In genomic region chr1:150487763-150488115, GRCh38 we compare ENCODE assay signal across 9 cellular contexts. TPM values are rescaled to one million over a fixed set of nuclear protein-coding genes. Genes with fewer than 3 reads are reported as not detected.
DNase-seq lines count a peak whose midpoint lies in the region.
"Had no signal": no experiment of that assay in that cellular context is flagged by ENCODE, and none has a peak within 500 bp of the region (broad histone marks: within the 10 kb centered on the region; RNA-seq: fewer than 3 reads in every experiment).

No MANE protein-coding gene starts in this region.

- H3K27me3 Mint-ChIP-seq in activated T-helper 2 cell treated with anti-CD3 and anti-CD28 coated beads, Interferon-gamma antibody, Interleukin-2, Interleukin-4, amounts not matched to agents 10 μg/mL and 5 μg/mL and 100 μg/mL, durations not matched to agents 14 hours and 24 hours and 36 hours (ENCODE audit: low read depth), result no peaks in the 10 kb centered on the region
- peaks cover 0 to 6% (median 2%) of the 10 kb centered on the region in 3 donors for H3K27me3 Mint-ChIP-seq in immature natural killer cell (ENCODE audit: low read depth in 3 of 3)

- H3K9me3 Mint-ChIP-seq in activated T-helper 2 cell treated with anti-CD3 and anti-CD28 coated beads, Interferon-gamma antibody, Interleukin-2, Interleukin-4, amounts not matched to agents 10 μg/mL and 5 μg/mL and 100 μg/mL, durations not matched to agents 14 hours and 24 hours and 36 hours, result no peaks in the 10 kb centered on the region
- H3K9me3 Mint-ChIP-seq in immature natural killer cell, result no peaks in the 10 kb centered on the region

- H3K36me3 Mint-ChIP-seq in activated T-helper 2 cell treated with anti-CD3 and anti-CD28 coated beads, Interferon-gamma antibody, Interleukin-2, Interleukin-4, amounts not matched to agents 10 μg/mL and 5 μg/mL and 100 μg/mL, durations not matched to agents 14 hours and 24 hours and 36 hours (ENCODE audit: low read depth), result peaks cover 33% of the 10 kb centered on the region
- peaks cover 5 to 22% (median 19%) of the 10 kb centered on the region in 3 donors for H3K36me3 Mint-ChIP-seq in immature natural killer cell

- H3K4me3 Mint-ChIP-seq in activated T-helper 2 cell treated with anti-CD3 and anti-CD28 coated beads, Interferon-gamma antibody, Interleukin-2, Interleukin-4, amounts not matched to agents 10 μg/mL and 5 μg/mL and 100 μg/mL, durations not matched to agents 14 hours and 24 hours and 36 hours (ENCODE audit: low read depth), result peak overlapping the region; percentile 98
- peak overlapping the region; percentile 94 to 99 (median 96) for H3K4me3 Mint-ChIP-seq in immature natural killer cell

- intact Hi-C loops in activated T-helper 2 cell treated with anti-CD3 and anti-CD28 coated beads, Interferon-gamma antibody, Interleukin-2, Interleukin-4, amounts not matched to agents 10 μg/mL and 5 μg/mL and 100 μg/mL, durations not matched to agents 14 hours and 24 hours and 36 hours (cut with micrococcal nuclease), result loop anchor here (1.0 to 2.0 kb wide), 4 partner anchors 29 to 124 kb away; partner anchors contain the start of gene RPRD2

- peaks cover 18% of the 10 kb centered on the region for H3K4me1 Mint-ChIP-seq in activated T-helper 2 cell treated with anti-CD3 and anti-CD28 coated beads, Interferon-gamma antibody, Interleukin-2, Interleukin-4, amounts not matched to agents 10 μg/mL and 5 μg/mL and 100 μg/mL, durations not matched to agents 14 hours and 24 hours and 36 hours (ENCODE audit: low read depth)
- peaks cover 17 to 28% of the 10 kb centered on the region in 2 donors for H3K4me1 Mint-ChIP-seq in immature natural killer cell

- peak overlapping the region; percentile 98 for H3K27ac Mint-ChIP-seq in activated T-helper 2 cell treated with anti-CD3 and anti-CD28 coated beads, Interferon-gamma antibody, Interleukin-2, Interleukin-4, amounts not matched to agents 10 μg/mL and 5 μg/mL and 100 μg/mL, durations not matched to agents 14 hours and 24 hours and 36 hours
- H3K27ac Mint-ChIP-seq in immature natural killer cell, result peak overlapping the region; percentile 90 to 98 (median 96)

- peak overlapping the region; percentile 13 for H3K27ac ChIP-seq in substantia nigra (ENCODE audit: low read depth, low read length, poor library complexity, severe bottlenecking)

- peak; percentile 43 for DNase-seq in NCI-H82 (lab: John Stamatoyannopoulos, UW)
- DNase-seq in NCI-H82 treated with DMSO at 0.1 percent for 48 hours (lab: John Stamatoyannopoulos, UW; ENCODE audit: unreplicated experiment), result no peak
- no peak for DNase-seq in activated T-helper 2 cell treated with anti-CD3 and anti-CD28 coated beads, Interferon-gamma antibody, Interleukin-2, Interleukin-4, amounts not matched to agents 10 μg/mL and 5 μg/mL and 100 μg/mL, durations not matched to agents 14 hours and 24 hours and 36 hours (ENCODE audit: low spot score)
- DNase-seq in immature natural killer cell, result peak in 1 of 3 donors; percentile 4
- DNase-seq in substantia nigra (lab: John Stamatoyannopoulos, UW), result no peak
- DNase-seq in iPS-NIHi7 (ENCODE audit: extremely low spot score), result no peak
- DNase-seq in NCI-H2107 treated with DMSO at 0.1 percent for 48 hours (lab: John Stamatoyannopoulos, UW; ENCODE audit: unreplicated experiment), result no peak
- no peak for DNase-seq in HK-2 (ENCODE audit: unreplicated experiment)

RNA-seq across cellular contexts. Expression of gene TARS2, which starts 0.5 kb away (rescaled TPM):
- 66.2 and 69.8 TPM in 2 replicates for total RNA-seq in activated T-helper 2 cell treated with anti-CD3 and anti-CD28 coated beads, Interferon-gamma antibody, Interleukin-2, Interleukin-4, amounts not matched to agents 10 μg/mL and 5 μg/mL and 100 μg/mL, durations not matched to agents 14 hours and 24 hours and 36 hours
- 10 to 100 TPM; 29.6 to 40.8 (median 31.9) TPM for polyA plus RNA-seq in immature natural killer cell

RNA-seq across cellular contexts. Expression of gene ECM1, which starts 20.2 kb away (rescaled TPM):
- 1.6 and 1.8 TPM in 2 replicates for total RNA-seq in activated T-helper 2 cell treated with anti-CD3 and anti-CD28 coated beads, Interferon-gamma antibody, Interleukin-2, Interleukin-4, amounts not matched to agents 10 μg/mL and 5 μg/mL and 100 μg/mL, durations not matched to agents 14 hours and 24 hours and 36 hours
- not detected for polyA plus RNA-seq in immature natural killer cell

RNA-seq across cellular contexts. Expression of gene FALEC, which starts 27.8 kb away (rescaled TPM):
- 0.37 and 1.9 TPM in 2 replicates for total RNA-seq in activated T-helper 2 cell treated with anti-CD3 and anti-CD28 coated beads, Interferon-gamma antibody, Interleukin-2, Interleukin-4, amounts not matched to agents 10 μg/mL and 5 μg/mL and 100 μg/mL, durations not matched to agents 14 hours and 24 hours and 36 hours
- polyA plus RNA-seq in immature natural killer cell, result not detected
- total RNA-seq: Daoy had no signal
